ENCODE assay signal across 8 cellular contexts in genomic region chr11:43852057-43852636, GRCh38.
A peak's percentile ranks its signal among the peaks of the same experiment; 100 is the strongest.
DNase-seq lines count a peak whose midpoint lies in the region; ATAC-seq and TF ChIP-seq lines count a peak whose summit lies in the region.

No MANE protein-coding gene starts in this region.

- peaks cover 13% of the 10 kb centered on the region for H3K36me3 Mint-ChIP-seq in stimulated activated effector memory CD8-positive, alpha-beta T cell treated with anti-CD3 and anti-CD28 coated beads, Interleukin-12 subunit alpha, Interleukin-12 subunit beta, amount 100 ng/mL, for 72 hours

- in situ Hi-C loops in GM13977 (cut with MboI; ENCODE audit: low pct_unique_long_range_greater_than_20kb, low sequenced_read_pairs, unreplicated experiment): loop anchor here (25.0 kb wide), 1 partner anchor 240 kb away; no protein-coding TSS in a partner anchor

- H3K4me1 Mint-ChIP-seq in stimulated activated effector memory CD8-positive, alpha-beta T cell treated with anti-CD3 and anti-CD28 coated beads, Interleukin-12 subunit alpha, Interleukin-12 subunit beta, amount 100 ng/mL, for 72 hours: no peaks in the 10 kb centered on the region

- no peaks in the 10 kb centered on the region for H3K9me3 Mint-ChIP-seq in stimulated activated effector memory CD8-positive, alpha-beta T cell treated with anti-CD3 and anti-CD28 coated beads, Interleukin-12 subunit alpha, Interleukin-12 subunit beta, amount 100 ng/mL, for 72 hours

- H3K4me3 Mint-ChIP-seq in stimulated activated effector memory CD8-positive, alpha-beta T cell treated with anti-CD3 and anti-CD28 coated beads, Interleukin-12 subunit alpha, Interleukin-12 subunit beta, amount 100 ng/mL, for 72 hours: no peak overlapping the region

- no peak overlapping the region for H3K27ac Mint-ChIP-seq in stimulated activated effector memory CD8-positive, alpha-beta T cell treated with anti-CD3 and anti-CD28 coated beads, Interleukin-12 subunit alpha, Interleukin-12 subunit beta, amount 100 ng/mL, for 72 hours

- peak; percentile 65 for DNase-seq in AG08396 (ENCODE audit: low spot score)
- peak; percentile 73 for DNase-seq in GM13977 (ENCODE audit: low spot score)
- peak; percentile 26 for DNase-seq in NCI-H446 treated with DMSO at 0.1 percent for 48 hours (lab: John Stamatoyannopoulos, UW)
- DNase-seq in activated CD4-positive, alpha-beta T cell treated with anti-CD3 and anti-CD28 coated beads, Interleukin-2, amount 50 U/mL, for 24 hours (ENCODE audit: low read depth in 1 of 2, low spot score in 1 of 2): peak; percentile 24 to 55
- peak; percentile 16 for DNase-seq in effector CD4-positive, alpha-beta T cell
- DNase-seq in midbrain (lab: John Stamatoyannopoulos, UW): peak; percentile 56
- peak; percentile 17 to 72 for DNase-seq in stimulated activated effector memory CD8-positive, alpha-beta T cell treated with anti-CD3 and anti-CD28 coated beads, Interleukin-12 subunit alpha, Interleukin-12 subunit beta, amount 100 ng/mL, for 72 hours (ENCODE audit: low spot score in 2 of 2)

- peak; percentile 86 for TF ChIP-seq CTCF in GM13977 (IDR thresholded peaks at IDR 0.05; ENCODE audit: extremely low read depth, insufficient read depth, missing control alignments)

- ATAC-seq in HG03066 (IDR thresholded peaks at IDR 0.05; ENCODE audit: low read depth, unreplicated experiment): peak; percentile 72
- peak; percentile 67 for ATAC-seq in stimulated activated effector memory CD8-positive, alpha-beta T cell treated with anti-CD3 and anti-CD28 coated beads, Interleukin-12 subunit alpha, Interleukin-12 subunit beta, amount 100 ng/mL, for 72 hours

Comparison
In these comparisons a context has a peak if more than half of its experiments do, and no peak if none do; other contexts are left out.
1. Peak in every context shown above with its lines: DNase-seq and ATAC-seq.
2. DNase-seq: peak in every context shown above with its lines; median percentile 73 in GM13977; 65 in AG08396; 56 in midbrain; 44 in stimulated activated effector memory CD8-positive, alpha-beta T cell treated with anti-CD3 and anti-CD28 coated beads, Interleukin-12 subunit alpha, Interleukin-12 subunit beta, amount 100 ng/mL, for 72 hours; 40 in activated CD4-positive, alpha-beta T cell treated with anti-CD3 and anti-CD28 coated beads, Interleukin-2, amount 50 U/mL, for 24 hours; 26 in NCI-H446 treated with DMSO at 0.1 percent for 48 hours; 16 in effector CD4-positive, alpha-beta T cell.